ENCODE assay signal across 1 cellular context in the genomic region with DNA sequence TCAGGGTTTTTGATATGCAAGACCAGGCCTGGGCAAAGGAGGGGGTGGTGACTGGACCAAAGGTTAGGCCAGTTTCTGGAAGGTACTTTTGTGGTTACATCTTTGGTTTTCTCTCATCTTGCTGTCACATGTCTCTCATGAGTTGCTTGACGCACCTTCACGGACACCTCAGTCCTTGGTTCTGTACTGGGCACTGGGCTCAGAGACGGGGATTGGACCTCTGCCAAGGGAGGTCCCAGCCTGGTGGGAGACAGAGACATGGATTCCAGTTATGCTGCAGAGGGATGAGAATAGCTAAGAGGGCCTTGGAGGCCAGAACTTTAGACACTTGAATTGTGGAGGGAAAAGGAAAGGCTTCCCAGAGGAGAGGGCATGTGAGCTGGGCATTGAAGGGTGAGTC.
TF ChIP-seq lines count a peak whose summit lies in the region.

No MANE protein-coding gene starts in this region.

TF ChIP-seq in HepG2, 621 proteins besides CTCF, POLR2A, EP300 and RAD21:
- TF ChIP-seq GFI1 (CRISPR knock-in tag; IDR thresholded peaks at IDR 0.05; ENCODE audit: borderline replicate concordance) (no peak), ZNF788 (CRISPR knock-in tag; IDR thresholded peaks at IDR 0.05; ENCODE audit: borderline replicate concordance) (no peak), EEA1 (CRISPR knock-in tag; IDR thresholded peaks at IDR 0.05; ENCODE audit: borderline replicate concordance) (no peak), ZNF557 (CRISPR knock-in tag; IDR thresholded peaks at IDR 0.05) (no peak), TBX2 (CRISPR knock-in tag; IDR thresholded peaks at IDR 0.05; ENCODE audit: borderline replicate concordance) (0 out of 2 replicates have a peak, but pooled peaks have one; percentile 1), ZNF883 (CRISPR knock-in tag; IDR thresholded peaks at IDR 0.05; ENCODE audit: not compliant biosample characterization) (no peak), ZNF292 (CRISPR knock-in tag; IDR thresholded peaks at IDR 0.05; ENCODE audit: borderline replicate concordance, low read depth) (peak; percentile 5; the same call in 1 of the 2 replicates)
